ENCODE assay signal across 8 cellular contexts in genomic region chr19:10565567-10566407, GRCh38. TPM values are rescaled to one million over a fixed set of nuclear protein-coding genes. Genes with fewer than 3 reads are reported as not detected.
DNase-seq lines count a peak whose midpoint lies in the region; ATAC-seq and TF ChIP-seq lines count a peak whose summit lies in the region.

Gene KRI1, minus strand, starts transcription at chr19:10566010. Its CDS starts 11 bp downstream, at chr19:10565999.

- peak within 1 kb of the TSS; percentile 92 for H3K4me3 ChIP-seq in adipocyte (ENCODE audit: low read length)
- peak within 1 kb of the TSS; percentile 64 to 94 (median 86) for H3K4me3 ChIP-seq in heart left ventricle

- H3K9me3 Mint-ChIP-seq in type B pancreatic cell, result no peaks in the 10 kb centered on the region

- H3K27me3 Mint-ChIP-seq in type B pancreatic cell, result no peaks in the 10 kb centered on the region

- H3K4me1 Mint-ChIP-seq in type B pancreatic cell (ENCODE audit: unreplicated experiment), result peaks cover 39% of the 10 kb centered on the region

- TF ChIP-seq POLR2A in heart left ventricle (IDR thresholded peaks at IDR 0.05), result peak in 1 of 2 donors; percentile 96

- DNase-seq in NCI-H1436 treated with DMSO at 0.1 percent for 48 hours (lab: John Stamatoyannopoulos, UW), result peak; percentile 77
- DNase-seq in T follicular helper cell (ENCODE audit: low read depth), result peak; percentile 97
- DNase-seq in adipocyte (ENCODE audit: low read depth), result peak; percentile 99
- peak; percentile 99 for DNase-seq in heart left ventricle
- DNase-seq in posterior cingulate gyrus, result peak; percentile 94 to 100 (median 96)
- DNase-seq in type B pancreatic cell (ENCODE audit: extremely low spot score, unreplicated experiment), result peak; percentile 99

- no peaks in the 10 kb centered on the region for H3K27me3 ChIP-seq in adipocyte (replicated peaks; ENCODE audit: control insufficient read depth, insufficient read depth, low read length)
- H3K27me3 ChIP-seq in heart left ventricle, result no peaks in the 10 kb centered on the region

- ATAC-seq in HG02798 (IDR thresholded peaks at IDR 0.05; ENCODE audit: poor library complexity, unreplicated experiment) (peak; percentile 62), heart left ventricle (peak; percentile 86 to 91 (median 86))

- no peaks in the 10 kb centered on the region for H3K9me3 ChIP-seq in adipocyte (ENCODE audit: control insufficient read depth, low read length)
- H3K9me3 ChIP-seq in heart left ventricle, result no peaks in the 10 kb centered on the region

- TF ChIP-seq CTCF in GM12874 (IDR thresholded peaks at IDR 0.05; ENCODE audit: insufficient read depth, low read depth, low read length) (peak; percentile 49), heart left ventricle (IDR thresholded peaks at IDR 0.05) (peak in 6 of 12 donors; percentile 15 to 43 (median 32)), type B pancreatic cell (conservative IDR thresholded peaks at IDR 0.05) (peak; percentile 71)

- H3K36me3 ChIP-seq in adipocyte (ENCODE audit: control insufficient read depth, insufficient read depth, low read length, severe bottlenecking) (peaks cover 6% of the 10 kb centered on the region), heart left ventricle (peaks cover 0 to 22% (median 11%) of the 10 kb centered on the region in 9 donors)

- H3K27ac Mint-ChIP-seq in type B pancreatic cell, result peak within 1 kb of the TSS; percentile 88

- H3K4me1 ChIP-seq in adipocyte (ENCODE audit: control insufficient read depth, insufficient read depth, low read length) (peaks cover 26% of the 10 kb centered on the region), heart left ventricle (peaks cover 8 to 46% (median 33%) of the 10 kb centered on the region in 12 donors)

- peak within 1 kb of the TSS; percentile 68 to 91 (median 85) for H3K27ac ChIP-seq in heart left ventricle

- no peaks in the 10 kb centered on the region for H3K36me3 Mint-ChIP-seq in type B pancreatic cell

- H3K4me3 Mint-ChIP-seq in type B pancreatic cell, result peak within 1 kb of the TSS; percentile 97

- H3K9ac ChIP-seq in adipocyte (ENCODE audit: low read length), result peak within 1 kb of the TSS; percentile 93

- WGBS in heart left ventricle, 4 donors, result 0 to 1% (median 1%) methylated on average over 14 to 94 of the region's 94 CpGs

- intact Hi-C loops in heart left ventricle (cut with DNase I) (loop anchor here in 8 of 10 donors (2.0 to 10.0 kb wide), 10 partner anchors 19 to 163 kb away; partner anchors contain the start of genes CDC37 (in 5 of the 8), KEAP1 (in 4 of the 8) and ILF3 (in 1 of the 8)), posterior cingulate gyrus (cut with DNase I) (loop anchor here (5.0 kb wide), 2 partner anchors 63 to 87 kb away; partner anchors contain the start of genes ILF3 and KEAP1)

RNA-seq across cellular contexts. Expression of gene KRI1, which starts in this region (rescaled TPM):
- total RNA-seq in heart left ventricle (10 to 100 TPM in 6 of 9 donors, 1 to 10 TPM in 3; 6.7 to 13.0 (median 10.4) TPM), type B pancreatic cell (ENCODE audit: low replicate concordance) (19.0 and 34.4 TPM in 2 replicates)
- 10 to 100 TPM in 1 of 2 donors, 1 to 10 TPM in 1; 9.8 to 15.0 TPM for polyA plus RNA-seq in heart left ventricle

Comparison
In these comparisons a context has a peak if more than half of its experiments do, and no peak if none do; other contexts are left out.
1. Peak in every context shown above with its lines: DNase-seq, ATAC-seq, H3K4me3 ChIP-seq and H3K27ac ChIP-seq.